In genomic region chr10:69575164-69575722, GRCh38 we compare ENCODE assay signal across 30 cellular contexts. TPM values are rescaled to one million over a fixed set of nuclear protein-coding genes. Genes with fewer than 3 reads are reported as not detected.
DNase-seq lines count a peak whose midpoint lies in the region; ATAC-seq, FAIRE-seq and TF ChIP-seq lines count a peak whose summit lies in the region.
"Had no signal": no experiment of that assay in that cellular context is flagged by ENCODE, and none has a peak within 500 bp of the region (broad histone marks: within the 10 kb centered on the region; RNA-seq: fewer than 3 reads in every experiment).

No MANE protein-coding gene starts in this region.

- TF ChIP-seq POLR2A in K562 (conservative IDR thresholded peaks at IDR 0.05) (no peak), right lobe of liver (IDR thresholded peaks at IDR 0.05) (no peak)

- CTCF ChIA-PET in K562 (lab: Yijun Ruan, JAX; ENCODE audit: low intra/inter-chr PET ratio) = no interaction called here

- H3K36me3 ChIP-seq in K562 (ENCODE audit: control insufficient read depth, insufficient read depth, low read length) (no peaks in the 10 kb centered on the region), iPS-18a (ENCODE audit: control insufficient read depth, low read depth, low read length) (no peaks in the 10 kb centered on the region), right lobe of liver (no peaks in the 10 kb centered on the region)
- H3K36me3 ChIP-seq: breast epithelium, esophagus muscularis mucosa, ovary had no signal

- POLR2A ChIA-PET in K562 (lab: Yijun Ruan, JAX) = interaction anchor here (1.3 to 1.6 kb wide), 2 partner anchors 10 to 14 kb away, joined by 3 to 6 read pairs; no protein-coding TSS in a partner anchor

- TF ChIP-seq EP300 in K562 (IDR thresholded peaks at IDR 0.05; ENCODE audit: low read length) = no peak

- no peaks in the 10 kb centered on the region for H3K79me2 ChIP-seq in K562 (ENCODE audit: control insufficient read depth, insufficient read depth, low read length)

- intact Hi-C loops in K562 (cut with micrococcal nuclease) (no loop called here), right lobe of liver (cut with DNase I) (no loop called here)

- peak; percentile 32 for DNase-seq in DMS53 (lab: John Stamatoyannopoulos, UW)
- no peak for DNase-seq in DMS53 treated with DMSO at 0.1 percent for 48 hours (lab: John Stamatoyannopoulos, UW; ENCODE audit: unreplicated experiment)
- no peak for DNase-seq in K562 (ENCODE audit: extremely low read depth in 1 of 4, low spot score in 3 of 4)
- DNase-seq in right lobe of liver = no peak
- no peak for DNase-seq in EL
- DNase-seq: activated CD4-positive, alpha-beta T cell treated with anti-CD3 and anti-CD28 coated beads, Interleukin-2, amount 50 U/mL, for 1 hour; activated CD8-positive, alpha-beta memory T cell treated with anti-CD3 and anti-CD28 coated beads, Interleukin-2, amount 10 ng/mL, durations not matched to agents 7 days and 5 days; activated naive CD4-positive, alpha-beta T cell treated with anti-CD3 and anti-CD28 coated beads, Interleukin-2, amount 10 ng/mL, durations not matched to agents 7 days and 5 days; activated T-cell treated with anti-CD3 and anti-CD28 coated beads, Interleukin-2, amount 50 U/mL, for 72 hours; amniotic stem cell; COR-L47; effector memory CD4-positive, alpha-beta T cell; foreskin melanocyte; HFFc6; KG1; MM.1S; NCI-H1417 treated with DMSO at 0.1 percent for 48 hours; ovary; right cardiac atrium; stimulated activated CD4-positive, alpha-beta T cell treated with anti-CD3 and anti-CD28 coated beads, Interleukin-12 subunit alpha, Interleukin-12 subunit beta, amount 100 ng/mL, for 4 hours; stimulated activated CD4-positive, alpha-beta T cell treated with anti-CD3 and anti-CD28 coated beads, Interleukin-4, amount 100 ng/mL, for 4 hours; T-helper 9 cell had no signal

- WGBS in K562 (ENCODE audit: insufficient coverage, low coverage, missing lambda C conversion rate) = 3% methylated on average over 5 of the region's 5 CpGs
- WGBS in right lobe of liver (ENCODE audit: insufficient coverage, low coverage, low lambda C conversion rate, missing lambda C conversion rate) = 3% methylated on average over 5 of the region's 5 CpGs

- in situ Hi-C loops in K562 (cut with MboI) = no loop called here

- H3K9ac ChIP-seq in K562 (ENCODE audit: insufficient read depth in 1 of 2, low read depth in 2 of 2, low read length in 2 of 2) (no peak overlapping the region), iPS-18a (ENCODE audit: low read length) (no peak overlapping the region)

- no peak overlapping the region for H3K27ac ChIP-seq in K562 (ENCODE audit: extremely low read depth, low read depth, low read length)
- H3K27ac ChIP-seq in iPS-18a (ENCODE audit: low read length) = no peak overlapping the region
- no peak overlapping the region for H3K27ac ChIP-seq in right lobe of liver
- H3K27ac ChIP-seq: breast epithelium, esophagus muscularis mucosa, ovary had no signal

- BruUV-seq in K562 (replicated peaks; lab: Mats Ljungman, UMichigan) = no TSS peak

- H3K4me1 ChIP-seq in K562 (replicated peaks in 1 of 2; ENCODE audit: control insufficient read depth in 2 of 2, insufficient read depth in 2 of 2, low read length in 2 of 2) = peaks cover 0 to 15% of the 10 kb centered on the region in 2 experiments; a peak in 2 of 5 replicates
- H3K4me1 ChIP-seq in iPS-18a (ENCODE audit: control insufficient read depth, low read depth, low read length) = peaks cover 58% of the 10 kb centered on the region
- H3K4me1 ChIP-seq in right lobe of liver = no peaks in the 10 kb centered on the region
- H3K4me1 ChIP-seq: breast epithelium had no signal

- no peak overlapping the region for H2AFZ ChIP-seq in K562 (ENCODE audit: low read depth, low read length)

- FAIRE-seq in K562 (lab: Jason Lieb, UNC) = no peak
- FAIRE-seq: colon had no signal

- no peak overlapping the region for H3K4me2 ChIP-seq in K562 (ENCODE audit: insufficient read depth, low read length)

- H4K20me1 ChIP-seq in K562 (replicated peaks; ENCODE audit: control insufficient read depth, insufficient read depth, low read length) = peaks cover 27% of the 10 kb centered on the region

- H3K4me3 ChIP-seq in K562 (no peak overlapping the region), iPS-18a (ENCODE audit: low read length) (peak overlapping the region; percentile 63), right lobe of liver (no peak overlapping the region)
- H3K4me3 ChIP-seq: esophagus muscularis mucosa, ovary had no signal

- no peaks in the 10 kb centered on the region for H3K9me3 ChIP-seq in K562 (replicated peaks; ENCODE audit: control insufficient read depth, insufficient read depth, low read depth, low read length)
- no peaks in the 10 kb centered on the region for H3K9me3 ChIP-seq in iPS-18a (ENCODE audit: control insufficient read depth, low read depth, low read length)
- H3K9me3 ChIP-seq in right lobe of liver = no peaks in the 10 kb centered on the region
- H3K9me3 ChIP-seq: breast epithelium, esophagus muscularis mucosa, ovary had no signal

- no peaks in the 10 kb centered on the region for H3K9me1 ChIP-seq in K562 (ENCODE audit: control insufficient read depth, insufficient read depth, low read length)

- no peak for TF ChIP-seq RAD21 in K562 (CRISPR knock-in tag; conservative IDR thresholded peaks at IDR 0.05 in 1 of 2, IDR thresholded peaks at IDR 0.05 in 1 of 2)

- TF ChIP-seq CTCF in K562 (IDR thresholded peaks at IDR 0.05 in 2 of 3, conservative IDR thresholded peaks at IDR 0.05 in 1 of 3; ENCODE audit: insufficient read depth in 2 of 3, low read depth in 1 of 3, low read length in 3 of 3) (no peak), right lobe of liver (IDR thresholded peaks at IDR 0.05) (no peak)

- H3K27me3 ChIP-seq in K562 (ENCODE audit: control insufficient read depth in 2 of 2, insufficient read depth in 2 of 2, low read length in 2 of 2) = peaks cover 32 to 74% of the 10 kb centered on the region in 2 experiments
- H3K27me3 ChIP-seq in iPS-18a (ENCODE audit: control insufficient read depth, insufficient read depth, low read length) = peaks cover 100% of the 10 kb centered on the region
- peaks cover 0 to 40% of the 10 kb centered on the region in 2 donors for H3K27me3 ChIP-seq in right lobe of liver
- H3K27me3 ChIP-seq: ovary had no signal

- no peak for ATAC-seq in K562
- ATAC-seq in HG03025 (IDR thresholded peaks at IDR 0.05; ENCODE audit: low FRiP score, unreplicated experiment) = no peak
- ATAC-seq in GM19397 (IDR thresholded peaks at IDR 0.05; ENCODE audit: unreplicated experiment) = no peak
- no peak for ATAC-seq in right lobe of liver
- ATAC-seq: activated CD8-positive, alpha-beta memory T cell treated with anti-CD3 and anti-CD28 coated beads, Interleukin-2, amount 10 ng/mL, durations not matched to agents 7 days and 5 days; activated T-cell treated with anti-CD3 and anti-CD28 coated beads, Interleukin-2, amount 50 U/mL, for 72 hours; right cardiac atrium had no signal

RNA-seq across cellular contexts. Expression of gene NEUROG3, which starts 2.0 kb away (rescaled TPM):
- not detected in 2 replicates for total RNA-seq in K562 (2011; cell fraction: chromatin; rRNA removed; ENCODE audit: low replicate concordance)
- total RNA-seq in K562 (2011; cell fraction: nucleolus; rRNA removed) = not detected in 2 replicates
- total RNA-seq in K562 (2011; cell fraction: nucleoplasm; rRNA removed) = not detected in 2 replicates
- total RNA-seq in K562 (2014; rRNA removed) (not detected in 2 replicates), K562 (2014; rRNA removed; fragmentation: Illumina TruSeq; extraction: Trizol) (not detected in 2 replicates), K562 (2015; rRNA removed; fragmentation: Illumina TruSeq; extraction: Trizol) (not detected in 2 replicates), K562 (2021) (not detected in 2 replicates), right lobe of liver (not detected)
- polyA plus RNA-seq in K562 (2011; rRNA removed) (not detected in 2 replicates), K562 (2014; fragmentation: Illumina TruSeq; extraction: Trizol) (not detected in 2 replicates), K562 (2014; fragmentation: Nextera tagmentation; extraction: Ambion mirVana) (not detected), K562 (2014; rRNA removed) (not detected in 2 replicates)
- polyA plus RNA-seq in K562 (2011; cell fraction: cytosol; rRNA removed) = not detected in 2 replicates
- not detected in 2 replicates for polyA plus RNA-seq in K562 (2011; cell fraction: nucleus; rRNA removed)
- not detected in 2 replicates for polyA plus RNA-seq in K562 (2012)
- not detected in 2 replicates for polyA minus RNA-seq in K562 (2011; rRNA and poly(A)+ RNA removed)
- polyA minus RNA-seq in K562 (2011; cell fraction: cytosol; rRNA and poly(A)+ RNA removed) = not detected in 2 replicates
- polyA minus RNA-seq in K562 (2011; cell fraction: nucleus; rRNA and poly(A)+ RNA removed) = not detected in 2 replicates
- total RNA-seq: activated CD8-positive, alpha-beta memory T cell treated with anti-CD3 and anti-CD28 coated beads, Interleukin-2, amount 10 ng/mL, durations not matched to agents 7 days and 5 days; breast epithelium; HFFc6; NCI-H460; OCI-LY7; ovary; right cardiac atrium had no signal
- polyA plus RNA-seq: ovary, right cardiac atrium had no signal

RNA-seq across cellular contexts. Expression of gene FAM241B, which starts 54.8 kb away (rescaled TPM):
- 9.7 and 14.8 TPM in 2 replicates for total RNA-seq in K562 (2011; cell fraction: chromatin; rRNA removed; ENCODE audit: low replicate concordance)
- total RNA-seq in K562 (2011; cell fraction: nucleolus; rRNA removed) = 11.3 and 11.4 TPM in 2 replicates
- total RNA-seq in K562 (2011; cell fraction: nucleoplasm; rRNA removed) = 12.5 and 13.0 TPM in 2 replicates
- total RNA-seq in K562 (2014; rRNA removed) (2.5 and 3.8 TPM in 2 replicates), K562 (2014; rRNA removed; fragmentation: Illumina TruSeq; extraction: Trizol) (3.0 TPM in 2 replicates), K562 (2015; rRNA removed; fragmentation: Illumina TruSeq; extraction: Trizol) (2.5 and 3.1 TPM in 2 replicates), K562 (2021) (7.3 and 7.8 TPM in 2 replicates), right lobe of liver (1 to 10 TPM in 5 of 6 experiments, under 1 TPM in 1; 0.74 to 3.9 (median 1.5) TPM)
- polyA plus RNA-seq in K562 (2011; rRNA removed) (10.2 and 11.5 TPM in 2 replicates), K562 (2014; fragmentation: Illumina TruSeq; extraction: Trizol) (5.6 and 6.3 TPM in 2 replicates), K562 (2014; fragmentation: Nextera tagmentation; extraction: Ambion mirVana) (1 to 10 TPM; 1.9 to 2.3 TPM), K562 (2014; rRNA removed) (9.5 and 11.1 TPM in 2 replicates)
- polyA plus RNA-seq in K562 (2011; cell fraction: cytosol; rRNA removed) = 12.4 and 12.6 TPM in 2 replicates
- 12.2 and 13.2 TPM in 2 replicates for polyA plus RNA-seq in K562 (2011; cell fraction: nucleus; rRNA removed)
- polyA plus RNA-seq in K562 (2012) = 8.8 and 9.9 TPM in 2 replicates
- polyA minus RNA-seq in K562 (2011; rRNA and poly(A)+ RNA removed) = 4.0 and 5.2 TPM in 2 replicates
- polyA minus RNA-seq in K562 (2011; cell fraction: cytosol; rRNA and poly(A)+ RNA removed) = 2.8 TPM in 1 of 2 replicates, not detected in the other
- 1.5 and 3.9 TPM in 2 replicates for polyA minus RNA-seq in K562 (2011; cell fraction: nucleus; rRNA and poly(A)+ RNA removed)
- total RNA-seq: OCI-LY7 had no signal
